Comparison of ENCODE assay signal across 37 cellular contexts in the genomic region with DNA sequence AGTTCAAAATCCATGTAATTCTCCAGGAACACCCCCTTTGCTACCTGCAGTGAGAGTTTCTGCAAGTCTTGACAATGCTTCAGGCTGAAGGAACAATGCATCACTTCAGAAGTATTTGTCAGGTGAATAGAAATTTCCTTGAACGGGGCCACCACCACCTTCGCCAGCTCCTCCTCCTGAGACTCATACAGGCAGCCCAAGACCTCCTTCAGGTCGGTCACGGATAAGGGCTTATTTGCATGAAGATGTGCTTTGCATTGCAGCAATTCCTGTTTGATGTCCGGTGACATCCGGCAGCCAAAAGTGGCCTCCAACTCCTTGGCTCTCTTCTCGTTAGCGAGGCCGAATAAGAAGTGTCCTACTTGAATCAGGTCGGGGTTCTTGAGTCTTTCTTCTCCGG. TPM values are rescaled to one million over a fixed set of nuclear protein-coding genes. Genes with fewer than 3 reads are reported as not detected.
"Had no signal": no experiment of that assay in that cellular context is flagged by ENCODE, and none has a peak within 500 bp of the region (broad histone marks: within the 10 kb centered on the region; RNA-seq: fewer than 3 reads in every experiment).

No MANE protein-coding gene starts in this region.

- DNase-seq: activated CD4-positive, alpha-beta T cell treated with anti-CD3 and anti-CD28 coated beads for 4 hours; activated CD4-positive, alpha-beta T cell treated with anti-CD3 and anti-CD28 coated beads, Interleukin-2, amount 50 U/mL, for 4 hours; activated naive CD4-positive, alpha-beta T cell treated with Interleukin-2 at 50 U/mL for 16 hours; activated naive CD8-positive, alpha-beta T cell treated with anti-CD3 and anti-CD28 coated beads for 36 hours; activated T-cell treated with anti-CD3 and anti-CD28 coated beads for 4 hours; activated T-cell treated with anti-CD3 and anti-CD28 coated beads, Interleukin-2, amount 50 U/mL, for 72 hours; adrenal gland; aorta; body of pancreas; dorsolateral prefrontal cortex; effector memory CD4-positive, alpha-beta T cell; erythroblast; gastrocnemius medialis; glutamatergic neuron; islet precursor cell; left ventricle myocardium inferior; pancreas; retina; stimulated activated CD4-positive, alpha-beta T cell treated with anti-CD3 and anti-CD28 coated beads, Interleukin-12 subunit alpha, Interleukin-12 subunit beta, amount 100 ng/mL, for 4 hours; stimulated activated CD4-positive, alpha-beta T cell treated with anti-CD3 and anti-CD28 coated beads, Interleukin-4, amount 100 ng/mL, for 1 hour; substantia nigra; T-helper 9 cell; thyroid gland; upper lobe of right lung had no signal

- H3K27ac ChIP-seq: adrenal gland, body of pancreas, coronary artery, dorsolateral prefrontal cortex, gastrocnemius medialis, left ventricle myocardium inferior, neutrophil, pancreas, prostate gland, skin epidermis, thyroid gland, upper lobe of right lung, VCaP had no signal

- H3K36me3 ChIP-seq: adrenal gland, gastrocnemius medialis, left ventricle myocardium inferior, neutrophil, pancreas, prostate gland, thyroid gland, upper lobe of right lung had no signal

- H3K4me3 Mint-ChIP-seq: activated naive CD8-positive, alpha-beta T cell treated with anti-CD3 and anti-CD28 coated beads for 36 hours; activated T-cell treated with anti-CD3 and anti-CD28 coated beads, Interleukin-2, amount 50 U/mL, for 72 hours; nephron; stimulated activated naive CD8-positive, alpha-beta T cell treated with anti-CD3 and anti-CD28 coated beads, Interleukin-15, Interleukin-2, amounts not matched to agents 100 ng/mL and 50 ng/mL, for 24 hours had no signal

- FAIRE-seq: pancreas, TTC549 had no signal

- H3K9me3 Mint-ChIP-seq: activated naive CD8-positive, alpha-beta T cell treated with anti-CD3 and anti-CD28 coated beads for 36 hours; activated T-cell treated with anti-CD3 and anti-CD28 coated beads, Interleukin-2, amount 50 U/mL, for 72 hours; stimulated activated naive CD8-positive, alpha-beta T cell treated with anti-CD3 and anti-CD28 coated beads, Interleukin-15, Interleukin-2, amounts not matched to agents 100 ng/mL and 50 ng/mL, for 24 hours had no signal

- H3K9me3 ChIP-seq: adrenal gland, body of pancreas, gastrocnemius medialis, left ventricle myocardium inferior, neutrophil, pancreas, prostate gland, thyroid gland, upper lobe of right lung had no signal

- H3K4me1 Mint-ChIP-seq: nephron had no signal

- H3K27me3 ChIP-seq: adrenal gland, body of pancreas, gastrocnemius medialis, pancreas, thyroid gland, upper lobe of right lung had no signal

- H3K4me3 ChIP-seq: adrenal gland, body of pancreas, coronary artery, dorsolateral prefrontal cortex, gastrocnemius medialis, left ventricle myocardium inferior, lung, pancreas, prostate gland, skin epidermis, thyroid gland, upper lobe of right lung had no signal

- H3K4me1 ChIP-seq: adrenal gland, body of pancreas, gastrocnemius medialis, left ventricle myocardium inferior, pancreas, prostate gland, thyroid gland, upper lobe of right lung had no signal

- H3K27ac Mint-ChIP-seq: activated naive CD8-positive, alpha-beta T cell treated with anti-CD3 and anti-CD28 coated beads for 36 hours; activated T-cell treated with anti-CD3 and anti-CD28 coated beads, Interleukin-2, amount 50 U/mL, for 72 hours; nephron; stimulated activated naive CD8-positive, alpha-beta T cell treated with anti-CD3 and anti-CD28 coated beads, Interleukin-15, Interleukin-2, amounts not matched to agents 100 ng/mL and 50 ng/mL, for 24 hours had no signal

- ATAC-seq: body of pancreas, gastrocnemius medialis, pancreas, sciatic nerve, upper lobe of right lung had no signal

RNA-seq across cellular contexts. Expression of a gene that starts 8.4 kb away (rescaled TPM):
- total RNA-seq: activated naive CD8-positive, alpha-beta T cell treated with anti-CD3 and anti-CD28 coated beads for 36 hours; activated T-cell treated with anti-CD3 and anti-CD28 coated beads, Interleukin-2, amount 50 U/mL, for 72 hours; adrenal gland; aorta; body of pancreas; cardiac septum; cerebellum; gastrocnemius medialis; left ventricle myocardium inferior; lung; mucosa of gallbladder; sciatic nerve; thyroid gland; upper lobe of right lung had no signal
- polyA plus RNA-seq: aorta, pancreas had no signal

RNA-seq across cellular contexts. Expression of a gene that starts 33.0 kb away (rescaled TPM):
- total RNA-seq: body of pancreas, cardiac septum, cerebellum, gastrocnemius medialis, thyroid gland had no signal
- polyA plus RNA-seq: adrenal gland, aorta, pancreas had no signal
